In genomic region chr6:139965393-139965792, GRCh38 we compare ENCODE assay signal across 1 cellular context.
TF ChIP-seq lines count a peak whose summit lies in the region.

No MANE protein-coding gene starts in this region.

TF ChIP-seq in GM23338, 12 proteins besides CTCF, POLR2A, EP300 and RAD21 (continued from another document):
- TF ChIP-seq CREB1 (CRISPR knock-in tag; IDR thresholded peaks at IDR 0.05; ENCODE audit: low read depth) = no peak
